ENCODE assay signal across 3 cellular contexts in the genomic region with DNA sequence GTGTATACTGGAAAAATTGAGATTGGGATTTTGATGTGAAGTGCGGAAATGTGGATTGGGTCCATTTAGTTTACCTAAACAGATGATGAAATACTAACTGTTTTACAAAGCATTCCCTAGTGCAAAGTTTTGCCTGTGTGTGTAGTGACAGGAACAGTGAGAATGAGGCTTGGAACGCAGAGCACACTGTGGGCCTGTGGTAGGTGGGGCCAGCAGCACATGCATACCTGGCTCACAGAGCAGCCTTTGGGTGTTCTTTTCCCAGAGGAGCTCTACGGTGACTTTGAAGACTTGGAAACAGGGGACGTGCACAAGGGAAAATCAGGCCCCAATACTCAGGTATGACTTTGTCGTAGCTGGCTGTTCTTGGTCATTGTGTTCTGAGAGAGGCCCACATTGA.
A peak's percentile ranks its signal among the peaks of the same experiment; 100 is the strongest.
TF ChIP-seq lines count a peak whose summit lies in the region.
"Not testable (repeated sequence)": the region's sequence is repeated elsewhere in the genome, so short reads cannot be mapped to it uniquely, and the experiment has no call there.

No MANE protein-coding gene starts in this region.

TF ChIP-seq in WTC11, 78 proteins besides CTCF, POLR2A, EP300 and RAD21:
- TF ChIP-seq MAX (CRISPR knock-in tag; IDR thresholded peaks at IDR 0.05), result 0 out of 2 replicates have a peak, but pooled peaks have one; percentile 31
- 0 out of 2 replicates have a peak, but pooled peaks have one; percentile 36 for TF ChIP-seq ZNF219 (CRISPR knock-in tag; IDR thresholded peaks at IDR 0.05; ENCODE audit: borderline replicate concordance)

TF ChIP-seq in H1, 55 proteins besides CTCF, POLR2A, EP300 and RAD21:
- TF ChIP-seq MAX (IDR thresholded peaks at IDR 0.05) (peak; percentile 59), POLR2AphosphoS5 (IDR thresholded peaks at IDR 0.05; ENCODE audit: low read depth, low read length) (0 out of 2 replicates have a peak, but pooled peaks have one; percentile 10)

TF ChIP-seq in HepG2, 621 proteins besides CTCF, POLR2A, EP300 and RAD21:
- TF ChIP-seq ATF7 (IDR thresholded peaks at IDR 0.05), result peak; percentile 16; the same call in 1 of the 2 replicates
- TF ChIP-seq ATF7 (CRISPR knock-in tag; IDR thresholded peaks at IDR 0.05), result not testable (repeated sequence)
